In the genomic region with DNA sequence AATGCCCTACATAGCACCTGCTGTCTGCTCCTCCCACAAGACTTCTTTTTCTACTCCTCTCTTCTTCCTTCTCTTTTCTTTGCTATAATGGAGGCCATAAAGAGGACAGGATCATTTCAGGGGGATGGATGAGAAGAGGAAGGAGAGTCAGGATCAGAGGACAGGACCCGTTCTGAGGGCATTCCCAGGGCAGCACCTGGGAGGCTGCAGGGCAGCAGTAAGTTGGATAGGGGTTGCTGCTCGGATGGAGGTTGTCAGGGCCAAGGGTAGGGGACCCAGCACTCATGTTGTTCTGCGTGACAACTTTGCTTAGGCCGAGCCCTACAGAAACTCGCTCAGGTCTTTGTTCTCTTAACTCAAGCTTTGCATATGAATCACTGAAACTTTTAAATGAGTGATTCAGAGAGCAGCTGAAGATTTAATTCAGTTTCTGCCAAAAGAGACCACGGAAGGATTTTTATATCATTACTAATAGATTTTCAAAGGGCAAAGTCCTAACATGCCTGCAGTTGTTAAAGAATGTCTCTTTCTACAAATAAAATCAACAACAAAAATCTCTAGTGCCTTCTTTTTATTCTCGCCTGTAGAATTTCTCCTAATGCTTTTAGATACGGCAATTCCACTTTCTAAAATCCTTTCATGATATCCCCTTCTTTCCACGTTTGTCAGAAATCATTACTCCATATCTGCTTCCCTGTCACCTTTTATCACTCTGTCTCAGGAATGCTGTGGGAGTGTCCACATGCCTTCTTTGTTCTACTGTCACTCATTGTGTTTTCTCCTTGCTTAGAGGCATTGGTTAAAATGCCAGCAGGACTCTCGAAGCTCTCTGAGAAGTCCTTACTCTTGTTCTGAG, we compare ENCODE assay signal across 9 cellular contexts. TPM values are rescaled to one million over a fixed set of nuclear protein-coding genes. Genes with fewer than 3 reads are reported as not detected.
DNase-seq lines count a peak whose midpoint lies in the region; ATAC-seq and TF ChIP-seq lines count a peak whose summit lies in the region.
"Had no signal": no experiment of that assay in that cellular context is flagged by ENCODE, and none has a peak within 500 bp of the region (broad histone marks: within the 10 kb centered on the region; RNA-seq: fewer than 3 reads in every experiment).

No MANE protein-coding gene starts in this region.

- no peaks in the 10 kb centered on the region for H3K27me3 ChIP-seq in PC-3 (ENCODE audit: low read length)
- H3K27me3 ChIP-seq in upper lobe of left lung: no peaks in the 10 kb centered on the region
- H3K27me3 ChIP-seq in adrenal gland: no peaks in the 10 kb centered on the region

- peaks cover 9% of the 10 kb centered on the region for H3F3A ChIP-seq in PC-3 (ENCODE audit: low read length, unreplicated experiment)

- H3K36me3 ChIP-seq in PC-3 (ENCODE audit: low read depth, low read length) (no peaks in the 10 kb centered on the region), upper lobe of left lung (no peaks in the 10 kb centered on the region), adrenal gland (replicated peaks in 1 of 2) (no peaks in the 10 kb centered on the region)

- BruUV-seq in PC-3 (replicated peaks; lab: Mats Ljungman, UMichigan): no TSS peak

- TF ChIP-seq POLR2A in upper lobe of left lung (IDR thresholded peaks at IDR 0.05): no peak
- TF ChIP-seq POLR2A in adrenal gland (IDR thresholded peaks at IDR 0.05): no peak

- TF ChIP-seq CTCF in HFF-Myc (IDR thresholded peaks at IDR 0.05; ENCODE audit: low read depth, low read length, missing control alignments) (no peak), PC-3 (conservative IDR thresholded peaks at IDR 0.05; ENCODE audit: low read depth, low read length) (no peak), foreskin fibroblast (IDR thresholded peaks at IDR 0.05; ENCODE audit: low read depth, low read length) (no peak), upper lobe of left lung (IDR thresholded peaks at IDR 0.05) (no peak), adrenal gland (IDR thresholded peaks at IDR 0.05) (no peak)

- no peaks in the 10 kb centered on the region for H3K79me2 ChIP-seq in PC-3 (ENCODE audit: low read length)

- intact Hi-C loops in PC-3 (cut with micrococcal nuclease) (loop anchor here (1.0 kb wide), 2 partner anchors 15 to 56 kb away; no protein-coding TSS in a partner anchor), adrenal gland (cut with DNase I) (no loop called here)

- H4K20me1 ChIP-seq in PC-3 (ENCODE audit: low read length): no peaks in the 10 kb centered on the region

- POLR2A ChIA-PET in PC-3 (lab: Charles Lee; ENCODE audit: unreplicated experiment): interaction anchor here (0.6 to 0.7 kb wide), 4 partner anchors 16 to 1366 kb away, joined by 3 to 14 read pairs (median 4); no protein-coding TSS in a partner anchor

- no peaks in the 10 kb centered on the region for H3K9me3 ChIP-seq in PC-3 (ENCODE audit: low read length)
- no peaks in the 10 kb centered on the region for H3K9me3 ChIP-seq in upper lobe of left lung
- no peaks in the 10 kb centered on the region for H3K9me3 ChIP-seq in adrenal gland (replicated peaks in 1 of 3)

- peak overlapping the region; percentile 87 for H3K9ac ChIP-seq in PC-3 (ENCODE audit: low read length)

- CTCF ChIA-PET in PC-3 (lab: Charles Lee): interaction anchor here (0.7 kb wide), 1 partner anchor 16 kb away, joined by 3 read pairs; no protein-coding TSS in a partner anchor

- H3K4me2 ChIP-seq in PC-3 (ENCODE audit: low read length): peak overlapping the region; percentile 75

- H3K27ac ChIP-seq in PC-3 (ENCODE audit: low read length): peak overlapping the region; percentile 98
- H3K27ac ChIP-seq in upper lobe of left lung: no peak overlapping the region
- H3K27ac ChIP-seq in adrenal gland: peak overlapping the region in 1 of 5 donors; percentile 15
- H3K27ac ChIP-seq: VCaP had no signal

- H3K4me3 ChIP-seq in HFF-Myc (replicated peaks; ENCODE audit: low read depth, low read length): no peak overlapping the region
- H3K4me3 ChIP-seq in PC-3 (ENCODE audit: low read length): peak overlapping the region; percentile 20; the same call in 1 of the 2 replicates
- no peak overlapping the region for H3K4me3 ChIP-seq in foreskin fibroblast (ENCODE audit: low read depth in 1 of 2, low read length in 2 of 2)
- no peak overlapping the region for H3K4me3 ChIP-seq in upper lobe of left lung
- no peak overlapping the region for H3K4me3 ChIP-seq in adrenal gland

- TF ChIP-seq EP300 in upper lobe of left lung (IDR thresholded peaks at IDR 0.05): no peak

- H3K4me1 ChIP-seq in PC-3 (ENCODE audit: insufficient read depth, low read length): peaks cover 23% of the 10 kb centered on the region
- no peaks in the 10 kb centered on the region for H3K4me1 ChIP-seq in upper lobe of left lung
- H3K4me1 ChIP-seq in adrenal gland (replicated peaks in 1 of 2): no peaks in the 10 kb centered on the region

- H3K9me2 ChIP-seq in PC-3 (replicated peaks; ENCODE audit: low read length): no peaks in the 10 kb centered on the region

- peak; percentile 96 for ATAC-seq in GM18517 (IDR thresholded peaks at IDR 0.05; ENCODE audit: unreplicated experiment)
- ATAC-seq in PC-3: peak; percentile 94
- peak; percentile 43 to 49 for ATAC-seq in upper lobe of left lung (ENCODE audit: low FRiP score in 2 of 2)

- 64 to 66% methylated on average over 10 of the region's 10 CpGs for WGBS in upper lobe of left lung, 2 donors
- 51 to 61% (median 55%) methylated on average over 10 of the region's 10 CpGs for WGBS in adrenal gland, 4 donors

- DNase-seq in HFF-Myc (ENCODE audit: extremely low read depth, low read depth) (peak; percentile 59), PC-3 (peak; percentile 91), foreskin fibroblast (peak; percentile 68 to 83), upper lobe of left lung (no peak), middle frontal gyrus (ENCODE audit: extremely low spot score, low spot score) (no peak), adrenal gland (no peak), AML-193 (lab: John Stamatoyannopoulos, UW) (no peak)

- peak overlapping the region; percentile 64 for H2AFZ ChIP-seq in PC-3 (ENCODE audit: low read length)

RNA-seq across cellular contexts. Expression of gene GALNT5, which starts 11.1 kb away (rescaled TPM):
- total RNA-seq in PC-3 (2014; rRNA removed): 0.04 TPM in 1 of 2 replicates, not detected in the other
- total RNA-seq in upper lobe of left lung: 10 to 100 TPM; 23.0 to 42.9 (median 24.4) TPM
- under 1 TPM in 6 of 8 donors, not detected in 2; under 0.01 to 0.13 (median 0.09) TPM for total RNA-seq in adrenal gland
- polyA plus RNA-seq in adrenal gland: under 1 TPM in 2 of 3 donors, not detected in 1; 0.03 to 0.07 TPM

Comparison
In these comparisons a context has a peak if more than half of its experiments do, and no peak if none do; other contexts are left out.
1. ATAC-seq: peak in every context shown above with its lines; median percentile 96 in GM18517; 94 in PC-3; 46 in upper lobe of left lung.
2. DNase-seq: peak in HFF-Myc (single experiment), PC-3 (single experiment) and foreskin fibroblast (2 of 2); none in upper lobe of left lung (0 of 2), middle frontal gyrus (single experiment), adrenal gland (0 of 7) and AML-193 (0 of 2).
3. RNA of gene GALNT5, which starts 11.1 kb away (total RNA-seq): 23.0 to 42.9 TPM in upper lobe of left lung; under 0.01 to 0.13 TPM in adrenal gland and 0.04 TPM in PC-3; every median in the first group is over 10 times any median in the second.